Comparison of ENCODE assay signal across 8 cellular contexts in genomic region chr18:26548144-26549102, GRCh38. TPM values are rescaled to one million over a fixed set of nuclear protein-coding genes. Genes with fewer than 3 reads are reported as not detected.
DNase-seq lines count a peak whose midpoint lies in the region; ATAC-seq and TF ChIP-seq lines count a peak whose summit lies in the region.

TSS of gene KCTD1 (minus strand) at chr18:26548553. CDS start at chr18:26548536, 17 bp downstream.

- H3K9me2 ChIP-seq in PC-9 (ENCODE audit: insufficient read depth): no peaks in the 10 kb centered on the region

- peak within 1 kb of the TSS; percentile 86 to 97 (median 94) for H3K4me3 Mint-ChIP-seq in IgD-negative memory B cell
- H3K4me3 Mint-ChIP-seq in naive thymus-derived CD4-positive, alpha-beta T cell: peak within 1 kb of the TSS; percentile 75 to 92 (median 86)

- peak within 1 kb of the TSS; percentile 75 for H3K27ac ChIP-seq in PC-9
- H3K27ac ChIP-seq in naive thymus-derived CD4-positive, alpha-beta T cell (ENCODE audit: low read depth, low read length): no peak within 1 kb of the TSS

- H4K20me1 ChIP-seq in PC-9 (ENCODE audit: insufficient read depth): no peaks in the 10 kb centered on the region

- peak; percentile 77 for DNase-seq in DMS114 treated with DMSO at 0.1 percent for 48 hours (lab: John Stamatoyannopoulos, UW; ENCODE audit: unreplicated experiment)
- DNase-seq in PC-9: peak; percentile 57 to 58
- DNase-seq in activated T-helper 1 cell treated with Interleukin-2 at 50 U/mL for 16 hours (ENCODE audit: low read depth): peak; percentile 30
- peak; percentile 83 for DNase-seq in fibroblast of mammary gland (ENCODE audit: low read depth)
- DNase-seq in naive thymus-derived CD4-positive, alpha-beta T cell: peak in 8 of 9 donors; percentile 26 to 73 (median 52)
- DNase-seq in stimulated activated naive CD4-positive, alpha-beta T cell (lab: John Stamatoyannopoulos, UW): peak in 4 of 6 experiments; percentile 14 to 52 (median 37)

- H3K79me2 ChIP-seq in PC-9 (ENCODE audit: low read depth): peaks cover 47% of the 10 kb centered on the region

- H3K27ac Mint-ChIP-seq in IgD-negative memory B cell: peak within 1 kb of the TSS in 1 of 3 donors; percentile 74
- H3K27ac Mint-ChIP-seq in naive thymus-derived CD4-positive, alpha-beta T cell: peak within 1 kb of the TSS in 1 of 9 donors; percentile 82

- H3K4me2 ChIP-seq in PC-9: peak within 1 kb of the TSS; percentile 87

- BruUV-seq in PC-9 (replicated peaks; lab: Mats Ljungman, UMichigan): TSS peak; percentile 21

- peaks cover 15 to 38% (median 21%) of the 10 kb centered on the region in 3 donors for H3K4me1 Mint-ChIP-seq in IgD-negative memory B cell
- H3K4me1 Mint-ChIP-seq in naive thymus-derived CD4-positive, alpha-beta T cell: peaks cover 12 to 52% (median 44%) of the 10 kb centered on the region in 7 donors

- peaks cover 33% of the 10 kb centered on the region for H3K4me1 ChIP-seq in PC-9 (replicated peaks; ENCODE audit: insufficient read depth)
- peaks cover 0 to 4% of the 10 kb centered on the region in 2 donors for H3K4me1 ChIP-seq in naive thymus-derived CD4-positive, alpha-beta T cell (ENCODE audit: control insufficient read depth in 2 of 2, insufficient read depth in 2 of 2, low read length in 2 of 2)

- H3F3A ChIP-seq in PC-9 (ENCODE audit: insufficient read depth, low read depth): peaks cover 4% of the 10 kb centered on the region

- peak within 1 kb of the TSS; percentile 78 for H3K4me3 ChIP-seq in PC-9
- peak within 1 kb of the TSS; percentile 63 for H3K4me3 ChIP-seq in fibroblast of mammary gland (ENCODE audit: control insufficient read depth, low read depth, low read length)
- peak within 1 kb of the TSS; percentile 53 for H3K4me3 ChIP-seq in naive thymus-derived CD4-positive, alpha-beta T cell (ENCODE audit: low read length)

- intact Hi-C loops in PC-9 (cut with micrococcal nuclease; ENCODE audit: unreplicated experiment): loop anchor here (2.0 to 10.0 kb wide), 6 partner anchors 32 to 456 kb away; partner anchors contain the start of gene SS18
- intact Hi-C loops in naive thymus-derived CD4-positive, alpha-beta T cell (cut with micrococcal nuclease): loop anchor here (5.0 to 10.0 kb wide), 5 partner anchors 109 to 456 kb away; partner anchors contain the start of genes SS18 (in 2 of the 2) and TAF4B (in 1 of the 2)

- no peaks in the 10 kb centered on the region for H3K9me3 ChIP-seq in PC-9 (ENCODE audit: insufficient read depth, low read depth)
- no peaks in the 10 kb centered on the region for H3K9me3 ChIP-seq in naive thymus-derived CD4-positive, alpha-beta T cell (ENCODE audit: control insufficient read depth in 2 of 3, low read length in 3 of 3)

- H2AFZ ChIP-seq in PC-9: peak within 1 kb of the TSS; percentile 86

- no peaks in the 10 kb centered on the region for H3K27me3 ChIP-seq in PC-9 (ENCODE audit: insufficient read depth, low read depth)
- H3K27me3 ChIP-seq in naive thymus-derived CD4-positive, alpha-beta T cell (ENCODE audit: control insufficient read depth in 2 of 2, insufficient read depth in 2 of 2, low read length in 2 of 2): peaks cover 7 to 10% of the 10 kb centered on the region in 2 donors

- no peaks in the 10 kb centered on the region for H3K36me3 Mint-ChIP-seq in IgD-negative memory B cell
- H3K36me3 Mint-ChIP-seq in naive thymus-derived CD4-positive, alpha-beta T cell: peaks cover 0 to 5% (median 0%) of the 10 kb centered on the region in 5 donors

- peaks cover 33% of the 10 kb centered on the region for H3K27me3 Mint-ChIP-seq in IgD-negative memory B cell
- peaks cover 24 to 43% (median 30%) of the 10 kb centered on the region in 5 donors for H3K27me3 Mint-ChIP-seq in naive thymus-derived CD4-positive, alpha-beta T cell

- CTCF ChIA-PET in PC-9 (lab: Charles Lee): interaction anchor here (0.6 to 0.7 kb wide), 3 partner anchors 9 to 239 kb away, joined by 3 to 8 read pairs (median 4); no protein-coding TSS in a partner anchor
- CTCF ChIA-PET in naive thymus-derived CD4-positive, alpha-beta T cell (lab: Charles Lee): no interaction called here

- POLR2A ChIA-PET in PC-9 (lab: Charles Lee; ENCODE audit: unreplicated experiment): interaction anchor here (0.5 to 0.6 kb wide), 4 partner anchors 8 to 35 kb away, joined by 3 to 10 read pairs (median 6); no protein-coding TSS in a partner anchor
- POLR2A ChIA-PET in naive thymus-derived CD4-positive, alpha-beta T cell (lab: Charles Lee): no interaction called here

- H3K9me3 Mint-ChIP-seq in IgD-negative memory B cell: no peaks in the 10 kb centered on the region
- peaks cover 0 to 4% (median 0%) of the 10 kb centered on the region in 11 donors for H3K9me3 Mint-ChIP-seq in naive thymus-derived CD4-positive, alpha-beta T cell

- peak; percentile 39 for ATAC-seq in GM21528 (IDR thresholded peaks at IDR 0.05; ENCODE audit: low FRiP score, unreplicated experiment)
- ATAC-seq in naive thymus-derived CD4-positive, alpha-beta T cell: peak; percentile 70

- no peaks in the 10 kb centered on the region for H3K36me3 ChIP-seq in PC-9 (ENCODE audit: low read depth)
- H3K36me3 ChIP-seq in naive thymus-derived CD4-positive, alpha-beta T cell (ENCODE audit: control insufficient read depth in 2 of 3, insufficient read depth in 3 of 3, low read length in 3 of 3): no peaks in the 10 kb centered on the region

- no peak for TF ChIP-seq CTCF in PC-9 (conservative IDR thresholded peaks at IDR 0.05)
- no peak for TF ChIP-seq CTCF in fibroblast of mammary gland (conservative IDR thresholded peaks at IDR 0.05; ENCODE audit: control insufficient read depth, insufficient read depth, low read depth, low read length)

RNA-seq across cellular contexts. Expression of gene KCTD1, which starts in this region (rescaled TPM):
- 0.55 TPM for polyA plus RNA-seq in IgD-negative memory B cell
- 20.5 and 20.7 TPM in 2 replicates for total RNA-seq in PC-9 (2021)
- 1 to 10 TPM; 2.1 to 4.5 (median 2.6) TPM for total RNA-seq in naive thymus-derived CD4-positive, alpha-beta T cell
- under 1 TPM; 0.19 to 0.36 TPM for polyA plus RNA-seq in naive thymus-derived CD4-positive, alpha-beta T cell

Comparison
In these comparisons a context has a peak if more than half of its experiments do, and no peak if none do; other contexts are left out.
1. DNase-seq: peak in every context shown above with its lines; median percentile 83 in fibroblast of mammary gland; 77 in DMS114 treated with DMSO at 0.1 percent for 48 hours; 58 in PC-9; 52 in naive thymus-derived CD4-positive, alpha-beta T cell; 37 in stimulated activated naive CD4-positive, alpha-beta T cell; 30 in activated T-helper 1 cell treated with Interleukin-2 at 50 U/mL for 16 hours.